19 cellular contexts compared by ENCODE assay signal in the genomic region with DNA sequence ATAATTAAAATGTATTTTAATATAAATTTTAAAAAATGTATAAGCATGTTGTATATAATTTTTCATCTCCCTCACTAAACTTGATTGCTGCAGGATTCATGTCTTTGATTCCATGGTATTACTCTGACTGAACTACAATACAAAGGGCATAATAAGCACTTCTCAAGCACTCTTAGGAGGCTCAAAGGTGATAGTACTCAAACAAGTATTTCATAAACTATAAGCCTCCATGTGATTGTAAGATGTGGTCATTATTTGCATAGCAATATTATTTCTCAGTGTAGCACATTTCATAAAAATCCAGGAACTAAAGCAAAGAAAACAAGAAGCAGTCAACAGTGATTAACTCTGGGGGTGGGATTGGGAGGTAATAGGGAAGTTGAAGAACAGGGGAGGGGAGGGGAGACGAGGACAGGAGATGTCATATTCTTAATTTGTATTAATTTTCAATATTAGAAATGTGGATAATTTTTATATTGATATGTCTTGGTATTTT.
"Had no signal": no experiment of that assay in that cellular context is flagged by ENCODE, and none has a peak within 500 bp of the region (broad histone marks: within the 10 kb centered on the region; RNA-seq: fewer than 3 reads in every experiment).

No MANE protein-coding gene starts in this region.

- DNase-seq: activated B cell treated with CpG ODN at 0.5 μM for 24 hours; activated CD4-positive, alpha-beta T cell treated with anti-CD3 and anti-CD28 coated beads for 48 hours; activated CD8-positive, alpha-beta T cell treated with anti-CD3 and anti-CD28 coated beads for 36 hours; activated naive CD4-positive, alpha-beta T cell treated with Interleukin-2 at 50 U/mL for 16 hours; activated T-cell treated with anti-CD3 and anti-CD28 coated beads, Interleukin-2, amount 50 U/mL, for 1 hour; anterior cingulate cortex; endodermal cell; glutamatergic neuron; hypothalamus; mesenchymal stem cell; naive thymus-derived CD8-positive, alpha-beta T cell; ovary; psoas muscle; right cardiac atrium; stimulated activated CD4-positive, alpha-beta T cell treated with anti-CD3 and anti-CD28 coated beads, Interleukin-15, amount 100 ng/mL, for 24 hours; stimulated activated CD4-positive, alpha-beta T cell treated with anti-CD3 and anti-CD28 coated beads, Interleukin-2, amount 100 ng/mL, for 48 hours; transverse colon had no signal

- H3K27me3 ChIP-seq: colonic mucosa, ovary, transverse colon had no signal

- ATAC-seq: activated CD8-positive, alpha-beta T cell treated with anti-CD3 and anti-CD28 coated beads for 36 hours; naive thymus-derived CD8-positive, alpha-beta T cell; psoas muscle had no signal

- H3K4me1 ChIP-seq: psoas muscle had no signal

- H3K4me3 ChIP-seq: colonic mucosa, ovary, psoas muscle, skin epidermis, transverse colon had no signal

- H3K36me3 ChIP-seq: colonic mucosa, ovary, transverse colon had no signal

- H3K27ac ChIP-seq: ovary, psoas muscle, skin epidermis had no signal

- H3K9me3 ChIP-seq: colonic mucosa, ovary, psoas muscle, transverse colon had no signal
